Comparison of ENCODE assay signal across 32 cellular contexts in the genomic region with DNA sequence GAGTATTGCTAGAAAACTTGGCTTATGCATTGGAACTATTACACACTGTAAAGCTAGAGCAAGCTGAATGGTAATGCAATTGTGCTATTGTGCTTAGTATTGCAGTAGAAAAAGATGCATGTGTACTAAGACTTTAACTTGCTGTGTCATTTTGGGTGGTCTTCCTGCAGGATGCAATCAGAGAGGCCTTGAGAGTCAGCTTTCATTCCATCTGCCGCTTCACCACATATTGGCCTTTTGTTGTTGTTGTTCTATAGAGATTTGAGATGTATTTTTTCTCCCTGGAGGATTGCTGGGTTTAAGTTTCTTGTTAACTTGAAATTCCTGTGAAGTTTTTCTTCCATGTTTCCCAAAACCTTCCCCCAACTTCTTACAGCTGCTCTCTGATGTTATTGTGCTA.
"Had no signal": no experiment of that assay in that cellular context is flagged by ENCODE, and none has a peak within 500 bp of the region (broad histone marks: within the 10 kb centered on the region; RNA-seq: fewer than 3 reads in every experiment).

No MANE protein-coding gene starts in this region.

- H3K4me3 ChIP-seq: ascending aorta, breast epithelium, cardiac muscle cell, coronary artery, dorsolateral prefrontal cortex, heart left ventricle had no signal

- H3K27ac ChIP-seq: ascending aorta, breast epithelium, cardiac muscle cell, coronary artery, dorsolateral prefrontal cortex, heart left ventricle had no signal

- H3K4me1 Mint-ChIP-seq: activated CD4-positive, alpha-beta T cell treated with anti-CD3 and anti-CD28 coated beads, Interleukin-2, amount 10 ng/mL, durations not matched to agents 24 days and 14 days; activated CD8-positive, alpha-beta memory T cell treated with anti-CD3 and anti-CD28 coated beads, Interleukin-2, amount 10 ng/mL, durations not matched to agents 7 days and 5 days; activated naive CD4-positive, alpha-beta T cell treated with anti-CD3 and anti-CD28 coated beads, Interleukin-2, amount 50 U/mL, for 24 hours; activated naive CD8-positive, alpha-beta T cell treated with anti-CD3 and anti-CD28 coated beads for 36 hours; activated naive CD8-positive, alpha-beta T cell treated with anti-CD3 and anti-CD28 coated beads, Interleukin-2, amount 50 U/mL, for 24 hours; central memory CD8-positive, alpha-beta T cell; endodermal cell had no signal

- H3K9me3 Mint-ChIP-seq: activated CD4-positive, alpha-beta T cell treated with anti-CD3 and anti-CD28 coated beads, Interleukin-2, amount 10 ng/mL, durations not matched to agents 24 days and 14 days; activated naive CD8-positive, alpha-beta T cell treated with anti-CD3 and anti-CD28 coated beads for 36 hours; activated naive CD8-positive, alpha-beta T cell treated with anti-CD3 and anti-CD28 coated beads, Interleukin-2, amount 50 U/mL, for 24 hours; activated T-helper 2 cell treated with anti-CD3 and anti-CD28 coated beads, Interferon-gamma antibody, Interleukin-2, Interleukin-4, amounts not matched to agents 10 μg/mL and 5 μg/mL and 100 μg/mL, durations not matched to agents 14 hours and 24 hours and 36 hours had no signal

- DNase-seq: activated CD4-positive, alpha-beta memory T cell treated with anti-CD3 and anti-CD28 coated beads for 36 hours; activated CD4-positive, alpha-beta T cell treated with anti-CD3 and anti-CD28 coated beads for 36 hours; activated CD4-positive, alpha-beta T cell treated with anti-CD3 and anti-CD28 coated beads, Interleukin-2, amount 10 ng/mL, durations not matched to agents 24 days and 14 days; activated CD4-positive, CD25-positive, alpha-beta regulatory T cell; activated CD4-positive, CD25-positive, alpha-beta regulatory T cell treated with anti-CD3 and anti-CD28 coated beads, Interleukin-2, amount 50 U/mL, for 72 hours; activated CD8-positive, alpha-beta memory T cell treated with anti-CD3 and anti-CD28 coated beads, Interleukin-2, amount 10 ng/mL, durations not matched to agents 7 days and 5 days; activated CD8-positive, alpha-beta memory T cell treated with anti-CD3 and anti-CD28 coated beads, Interleukin-2, amount 50 U/mL, for 4 hours; activated CD8-positive, alpha-beta T cell treated with anti-CD3 and anti-CD28 coated beads, Interleukin-2, amount 10 ng/mL, durations not matched to agents 7 days and 5 days; activated effector memory CD4-positive, alpha-beta T cell treated with anti-CD3 and anti-CD28 coated beads, Interleukin-2, amount 50 U/mL, for 16 hours; activated naive CD4-positive, alpha-beta T cell treated with anti-CD3 and anti-CD28 coated beads for 36 hours; activated naive CD8-positive, alpha-beta T cell treated with anti-CD3 and anti-CD28 coated beads for 36 hours; activated naive CD8-positive, alpha-beta T cell treated with anti-CD3 and anti-CD28 coated beads, Interleukin-2, amount 50 U/mL, for 24 hours; activated T-cell treated with anti-CD3 and anti-CD28 coated beads, Interleukin-2, amount 50 U/mL, for 1 hour; activated T-cell treated with anti-CD3 and anti-CD28 coated beads, Interleukin-2, amount 50 U/mL, for 48 hours; dorsolateral prefrontal cortex; effector memory CD4-positive, alpha-beta T cell; endodermal cell; foreskin fibroblast; heart left ventricle; T-helper 2 cell had no signal

- H3K36me3 Mint-ChIP-seq: activated CD4-positive, alpha-beta memory T cell treated with anti-CD3 and anti-CD28 coated beads for 36 hours; activated CD8-positive, alpha-beta memory T cell treated with anti-CD3 and anti-CD28 coated beads, Interleukin-2, amount 10 ng/mL, durations not matched to agents 7 days and 5 days; activated naive CD4-positive, alpha-beta T cell treated with anti-CD3 and anti-CD28 coated beads, Interleukin-2, amount 50 U/mL, for 24 hours had no signal

- H3K36me3 ChIP-seq: ascending aorta, breast epithelium, cardiac muscle cell, heart left ventricle had no signal

- H3K27me3 Mint-ChIP-seq: activated CD4-positive, alpha-beta memory T cell treated with anti-CD3 and anti-CD28 coated beads for 36 hours; activated CD4-positive, alpha-beta T cell treated with anti-CD3 and anti-CD28 coated beads for 36 hours; activated CD4-positive, alpha-beta T cell treated with anti-CD3 and anti-CD28 coated beads, Interleukin-2, amount 10 ng/mL, durations not matched to agents 24 days and 14 days; activated CD8-positive, alpha-beta memory T cell treated with anti-CD3 and anti-CD28 coated beads, Interleukin-2, amount 10 ng/mL, durations not matched to agents 7 days and 5 days; activated naive CD4-positive, alpha-beta T cell treated with anti-CD3 and anti-CD28 coated beads, Interleukin-2, amount 50 U/mL, for 24 hours; activated naive CD8-positive, alpha-beta T cell treated with anti-CD3 and anti-CD28 coated beads for 36 hours; activated naive CD8-positive, alpha-beta T cell treated with anti-CD3 and anti-CD28 coated beads, Interleukin-2, amount 50 U/mL, for 24 hours; brain; central memory CD8-positive, alpha-beta T cell; dendritic cell treated with granulocyte-macrophage colony-stimulating factor and Interleukin-4, amounts not matched to agents 40 ng/mL and 50 ng/mL, for 4 days had no signal

- H3K4me3 Mint-ChIP-seq: activated CD4-positive, alpha-beta memory T cell treated with anti-CD3 and anti-CD28 coated beads for 36 hours; activated CD4-positive, alpha-beta T cell treated with anti-CD3 and anti-CD28 coated beads for 36 hours; activated CD4-positive, alpha-beta T cell treated with anti-CD3 and anti-CD28 coated beads, Interleukin-2, amount 10 ng/mL, durations not matched to agents 24 days and 14 days; activated CD8-positive, alpha-beta memory T cell treated with anti-CD3 and anti-CD28 coated beads, Interleukin-2, amount 10 ng/mL, durations not matched to agents 7 days and 5 days; activated CD8-positive, alpha-beta T cell treated with anti-CD3 and anti-CD28 coated beads, Interleukin-2, amount 10 ng/mL, durations not matched to agents 7 days and 5 days; activated naive CD4-positive, alpha-beta T cell treated with anti-CD3 and anti-CD28 coated beads for 36 hours; activated naive CD4-positive, alpha-beta T cell treated with anti-CD3 and anti-CD28 coated beads, Interleukin-2, amount 50 U/mL, for 24 hours; activated naive CD8-positive, alpha-beta T cell treated with anti-CD3 and anti-CD28 coated beads for 36 hours; activated naive CD8-positive, alpha-beta T cell treated with anti-CD3 and anti-CD28 coated beads, Interleukin-2, amount 50 U/mL, for 24 hours; activated T-helper 1 cell treated with anti-CD3 and anti-CD28 coated beads, Interleukin-12 subunit alpha, Interleukin-12 subunit beta, Interleukin-2, Interleukin-4 antibody, amounts not matched to agents 30 ng/mL and 10 ng/mL and 1 ng/mL, durations not matched to agents 14 hours and 24 hours and 36 hours; brain; central memory CD8-positive, alpha-beta T cell; dendritic cell treated with granulocyte-macrophage colony-stimulating factor and Interleukin-4, amounts not matched to agents 40 ng/mL and 50 ng/mL, for 4 days; endodermal cell had no signal

- H3K4me1 ChIP-seq: ascending aorta, breast epithelium had no signal

- H3K9me3 ChIP-seq: ascending aorta had no signal

- H3K27me3 ChIP-seq: ascending aorta, breast epithelium, cardiac muscle cell, dorsolateral prefrontal cortex, heart left ventricle had no signal

- H3K27ac Mint-ChIP-seq: activated CD4-positive, alpha-beta memory T cell treated with anti-CD3 and anti-CD28 coated beads for 36 hours; activated CD4-positive, alpha-beta T cell treated with anti-CD3 and anti-CD28 coated beads for 36 hours; activated CD4-positive, alpha-beta T cell treated with anti-CD3 and anti-CD28 coated beads, Interleukin-2, amount 10 ng/mL, durations not matched to agents 24 days and 14 days; activated CD8-positive, alpha-beta memory T cell treated with anti-CD3 and anti-CD28 coated beads, Interleukin-2, amount 10 ng/mL, durations not matched to agents 7 days and 5 days; activated CD8-positive, alpha-beta T cell treated with anti-CD3 and anti-CD28 coated beads, Interleukin-2, amount 10 ng/mL, durations not matched to agents 7 days and 5 days; activated naive CD4-positive, alpha-beta T cell treated with anti-CD3 and anti-CD28 coated beads for 36 hours; activated naive CD4-positive, alpha-beta T cell treated with anti-CD3 and anti-CD28 coated beads, Interleukin-2, amount 50 U/mL, for 24 hours; activated naive CD8-positive, alpha-beta T cell treated with anti-CD3 and anti-CD28 coated beads for 36 hours; activated naive CD8-positive, alpha-beta T cell treated with anti-CD3 and anti-CD28 coated beads, Interleukin-2, amount 50 U/mL, for 24 hours; activated T-helper 1 cell treated with anti-CD3 and anti-CD28 coated beads, Interleukin-12 subunit alpha, Interleukin-12 subunit beta, Interleukin-2, Interleukin-4 antibody, amounts not matched to agents 30 ng/mL and 10 ng/mL and 1 ng/mL, durations not matched to agents 14 hours and 24 hours and 36 hours; activated T-helper 2 cell treated with anti-CD3 and anti-CD28 coated beads, Interferon-gamma antibody, Interleukin-2, Interleukin-4, amounts not matched to agents 10 μg/mL and 5 μg/mL and 100 μg/mL, durations not matched to agents 14 hours and 24 hours and 36 hours; dendritic cell treated with granulocyte-macrophage colony-stimulating factor and Interleukin-4, amounts not matched to agents 40 ng/mL and 50 ng/mL, for 4 days; endodermal cell had no signal

- ATAC-seq: activated CD4-positive, alpha-beta T cell treated with anti-CD3 and anti-CD28 coated beads for 36 hours; activated CD8-positive, alpha-beta memory T cell treated with anti-CD3 and anti-CD28 coated beads, Interleukin-2, amount 10 ng/mL, durations not matched to agents 7 days and 5 days; activated CD8-positive, alpha-beta T cell treated with anti-CD3 and anti-CD28 coated beads, Interleukin-2, amount 10 ng/mL, durations not matched to agents 7 days and 5 days; activated naive CD8-positive, alpha-beta T cell treated with anti-CD3 and anti-CD28 coated beads, Interleukin-2, amount 50 U/mL, for 24 hours; esophagus mucosa; heart left ventricle had no signal

- FAIRE-seq: frontal cortex had no signal
